1 cellular context compared by ENCODE assay signal in the genomic region with DNA sequence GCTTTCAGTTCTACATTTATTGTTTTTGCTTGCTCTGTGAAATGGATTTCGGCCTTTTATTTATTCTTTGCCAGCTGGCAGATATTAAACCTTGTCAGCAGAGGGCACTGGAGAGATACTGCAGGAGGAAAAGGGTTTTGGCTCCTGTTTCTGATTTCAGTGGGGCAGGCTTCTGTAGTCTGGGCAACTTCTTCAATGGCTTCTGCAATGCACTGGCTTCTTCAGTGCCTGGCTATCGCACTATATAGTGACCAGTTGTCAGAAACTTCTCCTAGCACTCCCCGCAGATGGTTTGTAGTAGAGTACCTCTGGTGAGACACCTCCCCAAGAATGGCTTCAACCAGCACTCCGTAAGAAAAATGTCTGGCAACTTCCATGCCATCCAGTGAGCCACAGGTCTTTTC.
TF ChIP-seq lines count a peak whose summit lies in the region.

No MANE protein-coding gene starts in this region.

TF ChIP-seq in HepG2, 621 proteins besides CTCF, POLR2A, EP300 and RAD21:
- TF ChIP-seq ZNF468 (CRISPR knock-in tag; IDR thresholded peaks at IDR 0.05): no peak
- TF ChIP-seq, protein P1, sequence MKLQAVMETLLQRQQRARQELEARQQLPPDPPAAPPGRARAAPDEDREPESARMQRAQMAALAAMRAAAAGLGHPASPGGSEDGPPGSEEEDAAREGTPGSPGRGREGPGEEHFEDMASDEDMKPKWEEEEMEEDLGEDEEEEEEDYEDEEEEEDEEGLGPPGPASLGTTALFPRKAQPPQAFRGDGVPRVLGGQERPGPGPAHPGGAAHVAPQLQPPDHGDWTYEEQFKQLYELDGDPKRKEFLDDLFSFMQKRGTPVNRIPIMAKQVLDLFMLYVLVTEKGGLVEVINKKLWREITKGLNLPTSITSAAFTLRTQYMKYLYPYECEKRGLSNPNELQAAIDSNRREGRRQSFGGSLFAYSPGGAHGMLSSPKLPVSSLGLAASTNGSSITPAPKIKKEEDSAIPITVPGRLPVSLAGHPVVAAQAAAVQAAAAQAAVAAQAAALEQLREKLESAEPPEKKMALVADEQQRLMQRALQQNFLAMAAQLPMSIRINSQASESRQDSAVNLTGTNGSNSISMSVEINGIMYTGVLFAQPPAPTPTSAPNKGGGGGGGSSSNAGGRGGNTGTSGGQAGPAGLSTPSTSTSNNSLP (IDR thresholded peaks at IDR 0.05; ENCODE audit: low read depth, low read length): peak; percentile 60; the same call in 1 of the 2 replicates
- no peak for TF ChIP-seq ZKSCAN5 (CRISPR knock-in tag; IDR thresholded peaks at IDR 0.05)
- peak; percentile 72 for TF ChIP-seq STAG1 (CRISPR knock-in tag; IDR thresholded peaks at IDR 0.05)
- TF ChIP-seq MAFK (conservative IDR thresholded peaks at IDR 0.05 in 1 of 2, IDR thresholded peaks at IDR 0.05 in 1 of 2; ENCODE audit: low read length in 2 of 2): peak; percentile 67 to 68
- 0 out of 2 replicates have a peak, but pooled peaks have one; percentile 16 for TF ChIP-seq FOXA3 (CRISPR knock-in tag; IDR thresholded peaks at IDR 0.05)
- TF ChIP-seq RXRA (CRISPR knock-in tag; IDR thresholded peaks at IDR 0.05): no peak
- TF ChIP-seq, protein P2, sequence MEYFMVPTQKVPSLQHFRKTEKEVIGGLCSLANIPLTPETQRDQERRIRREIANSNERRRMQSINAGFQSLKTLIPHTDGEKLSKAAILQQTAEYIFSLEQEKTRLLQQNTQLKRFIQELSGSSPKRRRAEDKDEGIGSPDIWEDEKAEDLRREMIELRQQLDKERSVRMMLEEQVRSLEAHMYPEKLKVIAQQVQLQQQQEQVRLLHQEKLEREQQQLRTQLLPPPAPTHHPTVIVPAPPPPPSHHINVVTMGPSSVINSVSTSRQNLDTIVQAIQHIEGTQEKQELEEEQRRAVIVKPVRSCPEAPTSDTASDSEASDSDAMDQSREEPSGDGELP (IDR thresholded peaks at IDR 0.05; ENCODE audit: borderline replicate concordance, low read depth): peak; percentile 64; the same call in 1 of the 2 replicates
- peak; percentile 76 for TF ChIP-seq SMC3 (IDR thresholded peaks at IDR 0.05; ENCODE audit: low read length)
- peak; percentile 86 for TF ChIP-seq MAFF (IDR thresholded peaks at IDR 0.05; ENCODE audit: low read depth, low read length)
